In genomic region chr11:123434262-123434661, GRCh38 we compare ENCODE assay signal across 10 cellular contexts. TPM values are rescaled to one million over a fixed set of nuclear protein-coding genes. Genes with fewer than 3 reads are reported as not detected.
DNase-seq lines count a peak whose midpoint lies in the region; ATAC-seq, FAIRE-seq and TF ChIP-seq lines count a peak whose summit lies in the region.
"Had no signal": no experiment of that assay in that cellular context is flagged by ENCODE, and none has a peak within 500 bp of the region (broad histone marks: within the 10 kb centered on the region; RNA-seq: fewer than 3 reads in every experiment).

No MANE protein-coding gene starts in this region.

- H3K79me2 ChIP-seq in mammary epithelial cell (ENCODE audit: insufficient read depth, low read length), result no peaks in the 10 kb centered on the region

- H3K36me3 ChIP-seq in mammary epithelial cell (ENCODE audit: insufficient read depth, low read length), result no peaks in the 10 kb centered on the region
- H3K36me3 ChIP-seq in small intestine (ENCODE audit: control insufficient read depth in 2 of 2, insufficient read depth in 2 of 2, low read length in 2 of 2), result no peaks in the 10 kb centered on the region
- H3K36me3 ChIP-seq in testis (ENCODE audit: low read depth, missing control alignments), result no peaks in the 10 kb centered on the region
- H3K36me3 ChIP-seq in thyroid gland, result no peaks in the 10 kb centered on the region

- H3K27ac ChIP-seq in mammary epithelial cell (ENCODE audit: insufficient read depth, low read depth, low read length) (no peak overlapping the region), small intestine (ENCODE audit: low read depth in 1 of 2, low read length in 1 of 2) (no peak overlapping the region), testis (no peak overlapping the region), thyroid gland (no peak overlapping the region)

- TF ChIP-seq CTCF in MCF 10A (IDR thresholded peaks at IDR 0.05; ENCODE audit: unreplicated experiment), result no peak
- TF ChIP-seq CTCF in mammary epithelial cell (conservative IDR thresholded peaks at IDR 0.05 in 1 of 2, IDR thresholded peaks at IDR 0.05 in 1 of 2; ENCODE audit: extremely low read depth in 1 of 2, insufficient read depth in 1 of 2, low read depth in 1 of 2, low read length in 2 of 2), result peak in 1 of 2 donors; percentile 28
- TF ChIP-seq CTCF in astrocyte of the cerebellum (IDR thresholded peaks at IDR 0.05; ENCODE audit: low read depth, low read length, missing control alignments), result peak; percentile 25
- TF ChIP-seq CTCF in testis (IDR thresholded peaks at IDR 0.05), result peak in 1 of 3 experiments; percentile 12
- peak in 1 of 6 experiments; percentile 18 for TF ChIP-seq CTCF in thyroid gland (IDR thresholded peaks at IDR 0.05)

- H3K9me3 Mint-ChIP-seq in MCF 10A (ENCODE audit: unreplicated experiment), result no peaks in the 10 kb centered on the region

- H3K27ac Mint-ChIP-seq in MCF 10A (ENCODE audit: low read depth, unreplicated experiment), result no peak overlapping the region
- H3K27ac Mint-ChIP-seq: memory B cell had no signal

- intact Hi-C loops in MCF 10A (cut with micrococcal nuclease) (no loop called here), mammary epithelial cell (cut with micrococcal nuclease) (no loop called here), testis (cut with DNase I; ENCODE audit: low total_unique reads) (no loop called here), thyroid gland (cut with DNase I) (no loop called here)

- no peak for TF ChIP-seq POLR2A in testis (IDR thresholded peaks at IDR 0.05)
- no peak for TF ChIP-seq POLR2A in thyroid gland (IDR thresholded peaks at IDR 0.05)

- no peak for FAIRE-seq in small intestine (lab: Jason Lieb, UNC)
- FAIRE-seq: RCC 7860 had no signal

- peak; percentile 35 for DNase-seq in MCF 10A (ENCODE audit: unreplicated experiment)
- DNase-seq in mammary epithelial cell, result no peak
- peak; percentile 73 for DNase-seq in M059J (ENCODE audit: low read depth)
- DNase-seq in astrocyte of the cerebellum (ENCODE audit: low read depth), result no peak
- peak; percentile 40 for DNase-seq in small intestine
- no peak for DNase-seq in testis
- DNase-seq in thyroid gland, result no peak

- H3K9me3 ChIP-seq in mammary epithelial cell (replicated peaks; ENCODE audit: insufficient read depth, low read length) (no peaks in the 10 kb centered on the region), small intestine (ENCODE audit: control insufficient read depth, low read depth) (no peaks in the 10 kb centered on the region), testis (no peaks in the 10 kb centered on the region), thyroid gland (no peaks in the 10 kb centered on the region)

- no peaks in the 10 kb centered on the region for H3K36me3 Mint-ChIP-seq in MCF 10A (ENCODE audit: insufficient read depth, unreplicated experiment)
- H3K36me3 Mint-ChIP-seq: memory B cell had no signal

- in situ Hi-C loops in mammary epithelial cell (cut with MboI; ENCODE audit: low sequenced_read_pairs in 2 of 2) (no loop called here), astrocyte of the cerebellum (cut with HindIII; ENCODE audit: low sequenced_read_pairs) (no loop called here)

- CTCF ChIA-PET in MCF 10A (lab: Yijun Ruan, JAX) (interaction anchor here (0.6 to 5.9 kb wide), 8 partner anchors 11 to 244 kb away, joined by 3 to 25 read pairs (median 5); no protein-coding TSS in a partner anchor), mammary epithelial cell (lab: Charles Lee; ENCODE audit: low non-redundant PET) (interaction anchor here (0.6 to 0.7 kb wide), 3 partner anchors 27 to 1362 kb away, joined by 3 to 7 read pairs (median 4); no protein-coding TSS in a partner anchor)

- H3K9ac ChIP-seq in mammary epithelial cell (ENCODE audit: insufficient read depth, low read length), result no peak overlapping the region

- ATAC-seq in HG03565 (IDR thresholded peaks at IDR 0.05; ENCODE audit: unreplicated experiment), result no peak

- H3K4me1 ChIP-seq in mammary epithelial cell (ENCODE audit: insufficient read depth, low read length) (peaks cover 11% of the 10 kb centered on the region), small intestine (ENCODE audit: control insufficient read depth in 2 of 2, insufficient read depth in 1 of 2, low read depth in 1 of 2, low read length in 1 of 2) (peaks cover 0 to 5% of the 10 kb centered on the region in 2 donors), testis (no peaks in the 10 kb centered on the region), thyroid gland (peaks cover 0 to 14% of the 10 kb centered on the region in 2 donors)

- no peaks in the 10 kb centered on the region for H3K27me3 Mint-ChIP-seq in MCF 10A (ENCODE audit: insufficient read depth, unreplicated experiment)

- WGBS in mammary epithelial cell (ENCODE audit: low coverage, missing lambda C conversion rate), result 73% methylated on average over 7 of the region's 7 CpGs
- WGBS in small intestine, 3 donors, result 63 to 75% (median 67%) methylated on average over 7 of the region's 7 CpGs
- WGBS in testis, 2 donors, result 81 to 85% methylated on average over 7 of the region's 7 CpGs
- WGBS in thyroid gland, 2 donors, result 86 to 87% methylated on average over 7 of the region's 7 CpGs

- dilution Hi-C loops in mammary epithelial cell (cut with HindIII; ENCODE audit: low sequenced_read_pairs), result no loop called here

- BruUV-seq in MCF 10A (replicated peaks; lab: Mats Ljungman, UMichigan) (no TSS peak), mammary epithelial cell (replicated peaks; lab: Mats Ljungman, UMichigan) (no TSS peak)

- no peak overlapping the region for H3K4me3 ChIP-seq in mammary epithelial cell (replicated peaks in 1 of 3; ENCODE audit: insufficient read depth in 1 of 3, low read depth in 2 of 3, low read length in 3 of 3)
- H3K4me3 ChIP-seq in astrocyte of the cerebellum (ENCODE audit: low read depth, low read length), result no peak overlapping the region
- H3K4me3 ChIP-seq in small intestine (ENCODE audit: low read depth in 1 of 2, low read length in 2 of 2), result no peak overlapping the region
- H3K4me3 ChIP-seq in testis, result no peak overlapping the region
- H3K4me3 ChIP-seq in thyroid gland (replicated peaks in 1 of 3), result no peak overlapping the region

- no peaks in the 10 kb centered on the region for H4K20me1 ChIP-seq in mammary epithelial cell (ENCODE audit: insufficient read depth, low read length)

- no peak overlapping the region for H2AFZ ChIP-seq in mammary epithelial cell (ENCODE audit: low read depth, low read length)

- no peak overlapping the region for H3K4me2 ChIP-seq in mammary epithelial cell (ENCODE audit: insufficient read depth, low read depth, low read length)

- no peaks in the 10 kb centered on the region for H3K4me1 Mint-ChIP-seq in MCF 10A (ENCODE audit: insufficient read depth, unreplicated experiment)

- no peak overlapping the region for H3K4me3 Mint-ChIP-seq in MCF 10A (ENCODE audit: unreplicated experiment)
- H3K4me3 Mint-ChIP-seq: memory B cell had no signal

- POLR2A ChIA-PET in MCF 10A (lab: Yijun Ruan, JAX), result no interaction called here

- H3K27me3 ChIP-seq in mammary epithelial cell (ENCODE audit: insufficient read depth, low read length) (peaks cover 16% of the 10 kb centered on the region), small intestine (ENCODE audit: control insufficient read depth in 2 of 2, insufficient read depth in 2 of 2, low read length in 2 of 2) (no peaks in the 10 kb centered on the region), testis (no peaks in the 10 kb centered on the region), thyroid gland (no peaks in the 10 kb centered on the region)

RNA-seq across cellular contexts. Expression of gene GRAMD1B, which starts 4.2 kb away (rescaled TPM):
- 0.26 and 0.27 TPM in 2 replicates for total RNA-seq in MCF 10A (2022)
- under 1 TPM in 1 of 2 donors, not detected in 1; 0.17 TPM for total RNA-seq in mammary epithelial cell
- 0.05 TPM for polyA plus RNA-seq in mammary epithelial cell
- not detected for polyA minus RNA-seq in mammary epithelial cell
- 36.4 and 41.5 TPM in 2 replicates for total RNA-seq in M059J (2014; rRNA removed; shearing (Covaris generic))
- 10 to 100 TPM; 37.8 to 75.6 (median 57.3) TPM for polyA plus RNA-seq in small intestine
- 10 to 100 TPM; 48.1 to 78.9 TPM for total RNA-seq in testis
- 48.9 TPM for polyA plus RNA-seq in testis (ENCODE audit: insufficient read depth, low read depth, low replicate concordance)
- total RNA-seq in thyroid gland, result 10 to 100 TPM in 2 of 4 donors, 1 to 10 TPM in 2; 7.0 to 22.7 (median 9.2) TPM

Comparison
In these comparisons a context has a peak if more than half of its experiments do, and no peak if none do; other contexts are left out.
1. DNase-seq: peak in MCF 10A (single experiment), M059J (single experiment) and small intestine (single experiment); none in mammary epithelial cell (single experiment), astrocyte of the cerebellum (single experiment), testis (single experiment) and thyroid gland (0 of 2).